ENCODE assay signal across 31 cellular contexts in genomic region chr5:108280248-108280647, GRCh38.
"Had no signal": no experiment of that assay in that cellular context is flagged by ENCODE, and none has a peak within 500 bp of the region (broad histone marks: within the 10 kb centered on the region; RNA-seq: fewer than 3 reads in every experiment).

No MANE protein-coding gene starts in this region.

- DNase-seq: activated B cell treated with CpG ODN at 0.5 μM for 24 hours; activated CD4-positive, alpha-beta memory T cell treated with anti-CD3 and anti-CD28 coated beads, Interleukin-2, amount 10 ng/mL, durations not matched to agents 7 days and 5 days; activated CD4-positive, alpha-beta T cell treated with anti-CD3 and anti-CD28 coated beads for 1 hour; activated CD4-positive, alpha-beta T cell treated with anti-CD3 and anti-CD28 coated beads, Interleukin-2, amount 10 ng/mL, durations not matched to agents 7 days and 5 days; activated CD8-positive, alpha-beta memory T cell treated with anti-CD3 and anti-CD28 coated beads, Interleukin-2, amount 50 U/mL, for 48 hours; activated effector memory CD4-positive, alpha-beta T cell treated with anti-CD3 and anti-CD28 coated beads, Interleukin-2, amount 50 U/mL, for 16 hours; activated naive CD4-positive, alpha-beta T cell treated with Interleukin-2 at 50 U/mL for 16 hours; activated naive CD8-positive, alpha-beta T cell treated with anti-CD3 and anti-CD28 coated beads, Interleukin-2, amount 10 ng/mL, durations not matched to agents 7 days and 5 days; activated T-cell treated with anti-CD3 and anti-CD28 coated beads, Interleukin-2, amount 50 U/mL, for 1 hour; aorta; caudate nucleus; MG63; MV-4-11; NCI-H1092 treated with DMSO at 0.1 percent for 48 hours; NCI-H1417 treated with DMSO at 0.1 percent for 48 hours; NCI-H1694; NCI-H2029; NCI-H2107; NCI-H2171 treated with DMSO at 0.1 percent for 48 hours; NCI-H226; NCI-H526; NCI-H774; OCI-M1; SHP77; SW 1271; T-helper 17 cell; T-helper 9 cell had no signal

- H3K27me3 Mint-ChIP-seq: activated B cell treated with CpG ODN at 0.5 μM for 24 hours; activated CD4-positive, alpha-beta memory T cell treated with anti-CD3 and anti-CD28 coated beads, Interleukin-2, amount 10 ng/mL, durations not matched to agents 7 days and 5 days; activated CD4-positive, alpha-beta T cell treated with anti-CD3 and anti-CD28 coated beads, Interleukin-2, amount 10 ng/mL, durations not matched to agents 7 days and 5 days; activated naive CD8-positive, alpha-beta T cell treated with anti-CD3 and anti-CD28 coated beads, Interleukin-2, amount 10 ng/mL, durations not matched to agents 7 days and 5 days; T-helper 17 cell had no signal

- H3K4me3 ChIP-seq: breast epithelium, MG63, SJSA1 had no signal

- H3K4me1 Mint-ChIP-seq: activated naive CD8-positive, alpha-beta T cell treated with anti-CD3 and anti-CD28 coated beads, Interleukin-2, amount 10 ng/mL, durations not matched to agents 7 days and 5 days had no signal

- H3K4me2 ChIP-seq: KMS-11 had no signal

- H3K4me1 ChIP-seq: breast epithelium, SJSA1 had no signal

- H3K9ac ChIP-seq: KMS-11 had no signal

- H3K9me3 ChIP-seq: SJSA1 had no signal

- H3K27ac ChIP-seq: breast epithelium, KMS-11, SJSA1 had no signal

- H3K27ac Mint-ChIP-seq: activated B cell treated with CpG ODN at 0.5 μM for 24 hours; activated CD4-positive, alpha-beta memory T cell treated with anti-CD3 and anti-CD28 coated beads, Interleukin-2, amount 10 ng/mL, durations not matched to agents 7 days and 5 days; activated CD4-positive, alpha-beta T cell treated with anti-CD3 and anti-CD28 coated beads, Interleukin-2, amount 10 ng/mL, durations not matched to agents 7 days and 5 days; activated naive CD8-positive, alpha-beta T cell treated with anti-CD3 and anti-CD28 coated beads, Interleukin-2, amount 10 ng/mL, durations not matched to agents 7 days and 5 days; T-helper 17 cell had no signal

- H3K27me3 ChIP-seq: breast epithelium, MG63, SJSA1 had no signal

- H3K4me3 Mint-ChIP-seq: activated B cell treated with CpG ODN at 0.5 μM for 24 hours; activated CD4-positive, alpha-beta memory T cell treated with anti-CD3 and anti-CD28 coated beads, Interleukin-2, amount 10 ng/mL, durations not matched to agents 7 days and 5 days; activated CD4-positive, alpha-beta T cell treated with anti-CD3 and anti-CD28 coated beads, Interleukin-2, amount 10 ng/mL, durations not matched to agents 7 days and 5 days; activated naive CD8-positive, alpha-beta T cell treated with anti-CD3 and anti-CD28 coated beads, Interleukin-2, amount 10 ng/mL, durations not matched to agents 7 days and 5 days; T-helper 17 cell had no signal

- H3K36me3 ChIP-seq: breast epithelium, MG63, SJSA1 had no signal

- ATAC-seq: SK-N-SH treated with all-trans-retinoic acid at 6 μM for 48 hours, T-helper 17 cell had no signal
